ENCODE assay signal across 21 cellular contexts in genomic region chr17:47238321-47239010, GRCh38. TPM values are rescaled to one million over a fixed set of nuclear protein-coding genes. Genes with fewer than 3 reads are reported as not detected.
DNase-seq lines count a peak whose midpoint lies in the region; ATAC-seq and TF ChIP-seq lines count a peak whose summit lies in the region.
"Had no signal": no experiment of that assay in that cellular context is flagged by ENCODE, and none has a peak within 500 bp of the region (broad histone marks: within the 10 kb centered on the region; RNA-seq: fewer than 3 reads in every experiment).

No MANE protein-coding gene starts in this region.

- H3K14ac ChIP-seq in neuronal stem cell (ENCODE audit: low read length), result no peak overlapping the region

- CTCF ChIA-PET in activated naive CD4-positive, alpha-beta T cell treated with anti-CD3 and anti-CD28 coated beads for 36 hours (lab: Charles Lee), result no interaction called here

- H3K4ac ChIP-seq in neuronal stem cell (ENCODE audit: low read length), result no peak overlapping the region

- TF ChIP-seq CTCF in ascending aorta (IDR thresholded peaks at IDR 0.05), result no peak

- no CpG with 5 or more reads among the region's 29 CpGs for WGBS in neuronal stem cell (ENCODE audit: extremely low coverage in 2 of 2, insufficient read length in 2 of 2, insufficient replicate concordance in 1 of 2), 2 donors

- H3K4me3 ChIP-seq in BLaER1 (no peak overlapping the region), ascending aorta (no peak overlapping the region), neuronal stem cell (ENCODE audit: low read length in 2 of 2) (no peak overlapping the region)
- H3K4me3 ChIP-seq in BLaER1 treated with 17β-estradiol and CSF1 and Interleukin-3, amounts not matched to agents 10 nM and 100 nM, result no peak overlapping the region
- H3K4me3 ChIP-seq: GM23248, K562 had no signal

- H3K9me3 Mint-ChIP-seq in activated naive CD4-positive, alpha-beta T cell treated with anti-CD3 and anti-CD28 coated beads for 36 hours, result no peaks in the 10 kb centered on the region

- H3K4me1 ChIP-seq in BLaER1 (peaks cover 37% of the 10 kb centered on the region), ascending aorta (peaks cover 0 to 19% of the 10 kb centered on the region in 2 donors), neuronal stem cell (ENCODE audit: control insufficient read depth in 2 of 2, insufficient read depth in 1 of 2, low read depth in 1 of 2, low read length in 2 of 2) (no peaks in the 10 kb centered on the region)
- peaks cover 29 to 41% (median 37%) of the 10 kb centered on the region in 10 experiments for H3K4me1 ChIP-seq in BLaER1 treated with 17β-estradiol and CSF1 and Interleukin-3, amounts not matched to agents 10 nM and 100 nM

- H4K20me1 ChIP-seq in BLaER1, result no peaks in the 10 kb centered on the region
- H4K20me1 ChIP-seq in BLaER1 treated with 17β-estradiol and CSF1 and Interleukin-3, amounts not matched to agents 10 nM and 100 nM, result no peaks in the 10 kb centered on the region

- peak overlapping the region; percentile 74 for H3K23ac ChIP-seq in neuronal stem cell (ENCODE audit: low read depth, low read length, poor library complexity)

- no peak overlapping the region for H2BK15ac ChIP-seq in neuronal stem cell (ENCODE audit: low read length)

- H2AK5ac ChIP-seq in neuronal stem cell (ENCODE audit: low read depth, low read length), result peak overlapping the region; percentile 14

- H3K4me2 ChIP-seq in BLaER1 (peak overlapping the region; percentile 92), neuronal stem cell (ENCODE audit: insufficient read depth, low read length, poor library complexity, severe bottlenecking) (no peak overlapping the region)
- H3K4me2 ChIP-seq in BLaER1 treated with 17β-estradiol and CSF1 and Interleukin-3, amounts not matched to agents 10 nM and 100 nM, result peak overlapping the region in 10 of 11 experiments; percentile 80 to 94 (median 85); a peak in 20 of 22 replicates

- H2BK12ac ChIP-seq in neuronal stem cell (ENCODE audit: low read length), result no peak overlapping the region

- H2BK120ac ChIP-seq in neuronal stem cell (ENCODE audit: low read depth, low read length), result no peak overlapping the region

- no peaks in the 10 kb centered on the region for H3K27me3 ChIP-seq in BLaER1
- H3K27me3 ChIP-seq in BLaER1 treated with 17β-estradiol and CSF1 and Interleukin-3, amounts not matched to agents 10 nM and 100 nM, result no peaks in the 10 kb centered on the region
- no peaks in the 10 kb centered on the region for H3K27me3 ChIP-seq in ascending aorta
- H3K27me3 ChIP-seq in neuronal stem cell (ENCODE audit: control insufficient read depth in 3 of 3, insufficient read depth in 3 of 3, low read depth in 1 of 3, low read length in 3 of 3), result peaks cover 0 to 5% (median 0%) of the 10 kb centered on the region in 3 experiments
- H3K27me3 ChIP-seq: BE2C had no signal

- intact Hi-C loops in ascending aorta (cut with DNase I), result loop anchor here (2.0 kb wide), 1 partner anchor 14 kb away; the partner anchor contains the start of gene ITGB3
- intact Hi-C loops in activated naive CD4-positive, alpha-beta T cell treated with anti-CD3 and anti-CD28 coated beads for 36 hours (cut with micrococcal nuclease), result no loop called here

- no peaks in the 10 kb centered on the region for H3K4me1 Mint-ChIP-seq in activated naive CD4-positive, alpha-beta T cell treated with anti-CD3 and anti-CD28 coated beads for 36 hours (ENCODE audit: low read depth)

- no peaks in the 10 kb centered on the region for H3K79me1 ChIP-seq in neuronal stem cell (ENCODE audit: low read depth, low read length)

- no peak overlapping the region for H2AFZ ChIP-seq in neuronal stem cell (ENCODE audit: low read length)
- H2AFZ ChIP-seq: GM23248 had no signal

- no peak overlapping the region for H3K27ac Mint-ChIP-seq in activated naive CD4-positive, alpha-beta T cell treated with anti-CD3 and anti-CD28 coated beads for 36 hours
- H3K27ac Mint-ChIP-seq: CD14-positive monocyte had no signal

- H2BK5ac ChIP-seq in neuronal stem cell (ENCODE audit: low read length), result no peak overlapping the region

- H3K36me3 ChIP-seq in BLaER1 (0 out of 2 replicates have a peak, but pooled peaks cover 8% of the 10 kb centered on the region), ascending aorta (no peaks in the 10 kb centered on the region), neuronal stem cell (replicated peaks in 1 of 2; ENCODE audit: control insufficient read depth in 2 of 2, insufficient read depth in 2 of 2, low read length in 2 of 2) (no peaks in the 10 kb centered on the region)
- H3K36me3 ChIP-seq in BLaER1 treated with 17β-estradiol and CSF1 and Interleukin-3, amounts not matched to agents 10 nM and 100 nM, result peaks cover 0 to 14% (median 5%) of the 10 kb centered on the region in 11 experiments; a peak in 7 of 22 replicates
- H3K36me3 ChIP-seq: BE2C had no signal

- no peak overlapping the region for H3K4me3 Mint-ChIP-seq in activated naive CD4-positive, alpha-beta T cell treated with anti-CD3 and anti-CD28 coated beads for 36 hours
- H3K4me3 Mint-ChIP-seq: CD14-positive monocyte; CD4-positive, alpha-beta memory T cell; HFFc6 had no signal

- H3K27ac ChIP-seq in BLaER1, result peak overlapping the region; percentile 82; the same call in 1 of the 2 replicates
- peak overlapping the region in 9 of 11 experiments; percentile 14 to 87 (median 85); a peak in 16 of 22 replicates for H3K27ac ChIP-seq in BLaER1 treated with 17β-estradiol and CSF1 and Interleukin-3, amounts not matched to agents 10 nM and 100 nM
- H3K27ac ChIP-seq in ascending aorta, result peak overlapping the region; percentile 95
- no peak overlapping the region for H3K27ac ChIP-seq in neuronal stem cell (replicated peaks; ENCODE audit: low read length)
- H3K27ac ChIP-seq: HL-60 had no signal

- ATAC-seq in HG03457 (IDR thresholded peaks at IDR 0.05; ENCODE audit: unreplicated experiment), result no peak
- ATAC-seq: K562 had no signal

- no peaks in the 10 kb centered on the region for H3K36me3 Mint-ChIP-seq in activated naive CD4-positive, alpha-beta T cell treated with anti-CD3 and anti-CD28 coated beads for 36 hours (ENCODE audit: low read depth)
- H3K36me3 Mint-ChIP-seq: CD14-positive monocyte; CD4-positive, alpha-beta memory T cell had no signal

- no peaks in the 10 kb centered on the region for H3K27me3 Mint-ChIP-seq in activated naive CD4-positive, alpha-beta T cell treated with anti-CD3 and anti-CD28 coated beads for 36 hours (ENCODE audit: low read depth)
- H3K27me3 Mint-ChIP-seq: CD4-positive, alpha-beta memory T cell had no signal

- no peak overlapping the region for H4K91ac ChIP-seq in neuronal stem cell (ENCODE audit: low read depth, low read length, poor library complexity)

- no peak overlapping the region for H3K9ac ChIP-seq in BLaER1
- peak overlapping the region in 1 of 11 experiments; percentile 9; a peak in 1 of 22 replicates for H3K9ac ChIP-seq in BLaER1 treated with 17β-estradiol and CSF1 and Interleukin-3, amounts not matched to agents 10 nM and 100 nM
- H3K9ac ChIP-seq in neuronal stem cell (ENCODE audit: low read depth, low read length, poor library complexity), result no peak overlapping the region
- H3K9ac ChIP-seq: GM23248 had no signal

- H3K9me3 ChIP-seq in BLaER1, result peaks cover 33% of the 10 kb centered on the region
- H3K9me3 ChIP-seq in BLaER1 treated with 17β-estradiol and CSF1 and Interleukin-3, amounts not matched to agents 10 nM and 100 nM (replicated peaks in 1 of 11), result peaks cover 29 to 37% (median 33%) of the 10 kb centered on the region in 11 experiments
- H3K9me3 ChIP-seq in ascending aorta, result no peaks in the 10 kb centered on the region
- no peaks in the 10 kb centered on the region for H3K9me3 ChIP-seq in neuronal stem cell (replicated peaks in 1 of 2; ENCODE audit: control insufficient read depth in 2 of 2, insufficient read depth in 1 of 2, low read depth in 1 of 2, low read length in 2 of 2)
- H3K9me3 ChIP-seq: BE2C had no signal

- DNase-seq in ascending aorta (ENCODE audit: low spot score in 2 of 2), result no peak
- DNase-seq in neuronal stem cell (ENCODE audit: low spot score), result no peak
- DNase-seq in foreskin melanocyte, result no peak
- DNase-seq in effector CD8-positive, alpha-beta T cell (lab: John Stamatoyannopoulos, UW), result no peak
- DNase-seq in activated naive CD4-positive, alpha-beta T cell treated with anti-CD3 and anti-CD28 coated beads for 36 hours, result no peak
- DNase-seq: ACHN; BE2C; CD4-positive, alpha-beta memory T cell; DMS153; DMS79; GDM1; GM23248; HFFc6 had no signal

- peak overlapping the region; percentile 79 for H3K18ac ChIP-seq in neuronal stem cell (ENCODE audit: low read length)

- H4K8ac ChIP-seq in neuronal stem cell (ENCODE audit: low read depth, low read length), result no peak overlapping the region

RNA-seq across cellular contexts. Expression of gene ITGB3, which starts 15.2 kb away (rescaled TPM):
- 71.3 TPM for total RNA-seq in ascending aorta
- polyA plus RNA-seq in neuronal stem cell (2013, experiment 1 of 2), result 0.01 TPM
- polyA plus RNA-seq in neuronal stem cell (2013, experiment 2 of 2), result 0.01 TPM
- total RNA-seq in activated naive CD4-positive, alpha-beta T cell treated with anti-CD3 and anti-CD28 coated beads for 36 hours, result not detected
- total RNA-seq: CD4-positive, alpha-beta memory T cell had no signal
- polyA plus RNA-seq: CD4-positive, alpha-beta memory T cell had no signal

RNA-seq across cellular contexts. Expression of gene MYL4, which starts 29.3 kb away (rescaled TPM):
- total RNA-seq in ascending aorta, result not detected
- 2.0 TPM for polyA plus RNA-seq in neuronal stem cell (2013, experiment 1 of 2)
- polyA plus RNA-seq in neuronal stem cell (2013, experiment 2 of 2), result 2.3 TPM
- total RNA-seq in activated naive CD4-positive, alpha-beta T cell treated with anti-CD3 and anti-CD28 coated beads for 36 hours, result not detected
- total RNA-seq: CD4-positive, alpha-beta memory T cell; Daoy; GM23248; HFFc6; HT1080 had no signal
- polyA plus RNA-seq: CD14-positive monocyte; CD4-positive, alpha-beta memory T cell; GM23248 had no signal

RNA-seq across cellular contexts. Expression of gene CDC27, which starts 49.4 kb away (rescaled TPM):
- total RNA-seq in ascending aorta, result 112 TPM
- 58.9 TPM for polyA plus RNA-seq in neuronal stem cell (2013, experiment 1 of 2)
- polyA plus RNA-seq in neuronal stem cell (2013, experiment 2 of 2), result 57.4 TPM
- 100 to 1,000 TPM; 105 to 117 TPM for total RNA-seq in activated naive CD4-positive, alpha-beta T cell treated with anti-CD3 and anti-CD28 coated beads for 36 hours

Comparison
In these comparisons a context has a peak if more than half of its experiments do, and no peak if none do; other contexts are left out.
1. RNA of gene ITGB3, which starts 15.2 kb away (total RNA-seq): 71.3 TPM in ascending aorta (single experiment); not detected in activated naive CD4-positive, alpha-beta T cell treated with anti-CD3 and anti-CD28 coated beads for 36 hours; every median in the first group is over 10 times any median in the second.